Comparison of ENCODE assay signal across 8 cellular contexts in genomic region chr4:77308843-77309242, GRCh38.
A peak's percentile ranks its signal among the peaks of the same experiment; 100 is the strongest.
DNase-seq lines count a peak whose midpoint lies in the region; ATAC-seq and TF ChIP-seq lines count a peak whose summit lies in the region.

No MANE protein-coding gene starts in this region.

- H3K27ac ChIP-seq in tibial nerve: no peak overlapping the region

- ATAC-seq in GM18870 (IDR thresholded peaks at IDR 0.05; ENCODE audit: unreplicated experiment): no peak

- no peak overlapping the region for H3K4me3 ChIP-seq in HFF-Myc (replicated peaks; ENCODE audit: low read depth, low read length)
- no peak overlapping the region for H3K4me3 ChIP-seq in tibial nerve

- 15 to 22% methylated on average over 1 of the region's 1 CpG for WGBS in tibial nerve, 2 donors

- H3K27me3 ChIP-seq in tibial nerve: no peaks in the 10 kb centered on the region

- no peak for TF ChIP-seq POLR2A in tibial nerve (IDR thresholded peaks at IDR 0.05)

- no peak for TF ChIP-seq EP300 in tibial nerve (IDR thresholded peaks at IDR 0.05)

- peak; percentile 54 for DNase-seq in EH (ENCODE audit: low read depth)
- DNase-seq in HFF-Myc (ENCODE audit: extremely low read depth, low read depth): no peak
- peak; percentile 23 for DNase-seq in RPMI8226
- DNase-seq in germinal center (ENCODE audit: low spot score): peak; percentile 51
- DNase-seq in activated gamma-delta T cell (lab: John Stamatoyannopoulos, UW): no peak
- no peak for DNase-seq in middle frontal gyrus (ENCODE audit: extremely low spot score, low spot score)
- no peak for DNase-seq in tibial nerve (ENCODE audit: low spot score in 2 of 2)

- no peaks in the 10 kb centered on the region for H3K36me3 ChIP-seq in tibial nerve

- no peaks in the 10 kb centered on the region for H3K9me3 ChIP-seq in tibial nerve

- H3K4me1 ChIP-seq in tibial nerve: no peaks in the 10 kb centered on the region

- TF ChIP-seq CTCF in HFF-Myc (IDR thresholded peaks at IDR 0.05; ENCODE audit: low read depth, low read length, missing control alignments) (peak; percentile 43), tibial nerve (IDR thresholded peaks at IDR 0.05) (peak in 1 of 5 experiments; percentile 19)

Comparison
In these comparisons a context has a peak if more than half of its experiments do, and no peak if none do; other contexts are left out.
1. DNase-seq: peak in EH (single experiment), RPMI8226 (single experiment) and germinal center (single experiment); none in HFF-Myc (single experiment), activated gamma-delta T cell (single experiment), middle frontal gyrus (single experiment) and tibial nerve (0 of 2).